28 cellular contexts compared by ENCODE assay signal in genomic region chr13:76048126-76048525, GRCh38.
"Had no signal": no experiment of that assay in that cellular context is flagged by ENCODE, and none has a peak within 500 bp of the region (broad histone marks: within the 10 kb centered on the region; RNA-seq: fewer than 3 reads in every experiment).

No MANE protein-coding gene starts in this region.

- H3K4me1 ChIP-seq: ascending aorta, breast epithelium, colonic mucosa, esophagus squamous epithelium had no signal

- H3K27me3 Mint-ChIP-seq: activated CD4-positive, alpha-beta T cell treated with anti-CD3 and anti-CD28 coated beads, Interleukin-2, amount 10 ng/mL, durations not matched to agents 24 days and 14 days; activated naive CD4-positive, alpha-beta T cell treated with anti-CD3 and anti-CD28 coated beads, Interleukin-2, amount 10 ng/mL, durations not matched to agents 7 days and 5 days; activated naive CD8-positive, alpha-beta T cell treated with anti-CD3 and anti-CD28 coated beads, Interleukin-2, amount 10 ng/mL, durations not matched to agents 7 days and 5 days; brain had no signal

- H3K9me3 ChIP-seq: ascending aorta, breast epithelium, colonic mucosa, esophagus squamous epithelium, gastroesophageal sphincter had no signal

- H3K4me3 ChIP-seq: ascending aorta, breast epithelium, cardiac muscle cell, colonic mucosa, esophagus squamous epithelium, gastroesophageal sphincter had no signal

- H3K36me3 ChIP-seq: ascending aorta, breast epithelium, cardiac muscle cell, colonic mucosa, esophagus squamous epithelium, gastroesophageal sphincter had no signal

- ATAC-seq: activated CD4-positive, alpha-beta T cell treated with anti-CD3 and anti-CD28 coated beads for 36 hours; activated naive CD4-positive, alpha-beta T cell treated with anti-CD3 and anti-CD28 coated beads, Interleukin-2, amount 50 U/mL, for 72 hours; activated T-cell treated with anti-CD3 and anti-CD28 coated beads, Interleukin-2, amount 50 U/mL, for 72 hours; gastroesophageal sphincter had no signal

- H3K27ac ChIP-seq: ascending aorta, breast epithelium, cardiac muscle cell, colonic mucosa, epithelial cell of prostate, esophagus squamous epithelium, gastroesophageal sphincter had no signal

- H3K9me3 Mint-ChIP-seq: activated CD4-positive, alpha-beta memory T cell treated with anti-CD3 and anti-CD28 coated beads, Interleukin-2, amount 10 ng/mL, durations not matched to agents 7 days and 5 days; activated CD4-positive, alpha-beta T cell treated with anti-CD3 and anti-CD28 coated beads, Interleukin-2, amount 10 ng/mL, durations not matched to agents 24 days and 14 days; activated naive CD4-positive, alpha-beta T cell treated with anti-CD3 and anti-CD28 coated beads, Interleukin-2, amount 10 ng/mL, durations not matched to agents 7 days and 5 days; activated naive CD4-positive, alpha-beta T cell treated with anti-CD3 and anti-CD28 coated beads, Interleukin-2, amount 50 U/mL, for 72 hours; activated naive CD8-positive, alpha-beta T cell treated with anti-CD3 and anti-CD28 coated beads, Interleukin-2, amount 10 ng/mL, durations not matched to agents 7 days and 5 days; activated T-cell treated with anti-CD3 and anti-CD28 coated beads, Interleukin-2, amount 50 U/mL, for 24 hours; activated T-cell treated with anti-CD3 and anti-CD28 coated beads, Interleukin-2, amount 50 U/mL, for 72 hours had no signal

- H3K36me3 Mint-ChIP-seq: activated naive CD4-positive, alpha-beta T cell treated with anti-CD3 and anti-CD28 coated beads, Interleukin-2, amount 10 ng/mL, durations not matched to agents 7 days and 5 days; activated naive CD4-positive, alpha-beta T cell treated with anti-CD3 and anti-CD28 coated beads, Interleukin-2, amount 50 U/mL, for 72 hours; activated naive CD8-positive, alpha-beta T cell treated with anti-CD3 and anti-CD28 coated beads, Interleukin-2, amount 10 ng/mL, durations not matched to agents 7 days and 5 days; brain had no signal

- H3K27me3 ChIP-seq: ascending aorta, breast epithelium, cardiac muscle cell, colonic mucosa, esophagus squamous epithelium, gastroesophageal sphincter had no signal

- H3K4me1 Mint-ChIP-seq: activated CD4-positive, alpha-beta memory T cell treated with anti-CD3 and anti-CD28 coated beads, Interleukin-2, amount 10 ng/mL, durations not matched to agents 7 days and 5 days; activated CD4-positive, alpha-beta T cell treated with anti-CD3 and anti-CD28 coated beads for 36 hours; activated CD4-positive, alpha-beta T cell treated with anti-CD3 and anti-CD28 coated beads, Interleukin-2, amount 10 ng/mL, durations not matched to agents 24 days and 14 days; activated naive CD4-positive, alpha-beta T cell treated with anti-CD3 and anti-CD28 coated beads, Interleukin-2, amount 10 ng/mL, durations not matched to agents 7 days and 5 days; activated naive CD8-positive, alpha-beta T cell treated with anti-CD3 and anti-CD28 coated beads, Interleukin-2, amount 10 ng/mL, durations not matched to agents 7 days and 5 days had no signal

- H3K4me3 Mint-ChIP-seq: activated CD4-positive, alpha-beta memory T cell treated with anti-CD3 and anti-CD28 coated beads, Interleukin-2, amount 10 ng/mL, durations not matched to agents 7 days and 5 days; activated CD4-positive, alpha-beta T cell treated with anti-CD3 and anti-CD28 coated beads for 36 hours; activated CD4-positive, alpha-beta T cell treated with anti-CD3 and anti-CD28 coated beads, Interleukin-2, amount 10 ng/mL, durations not matched to agents 24 days and 14 days; activated naive CD4-positive, alpha-beta T cell treated with anti-CD3 and anti-CD28 coated beads, Interleukin-2, amount 10 ng/mL, durations not matched to agents 7 days and 5 days; activated naive CD8-positive, alpha-beta T cell treated with anti-CD3 and anti-CD28 coated beads, Interleukin-2, amount 10 ng/mL, durations not matched to agents 7 days and 5 days; activated T-cell treated with anti-CD3 and anti-CD28 coated beads, Interleukin-2, amount 50 U/mL, for 24 hours; activated T-cell treated with anti-CD3 and anti-CD28 coated beads, Interleukin-2, amount 50 U/mL, for 72 hours; brain had no signal

- DNase-seq: activated CD4-positive, alpha-beta memory T cell treated with anti-CD3 and anti-CD28 coated beads, Interleukin-2, amount 10 ng/mL, durations not matched to agents 7 days and 5 days; activated CD4-positive, alpha-beta T cell treated with anti-CD3 and anti-CD28 coated beads for 36 hours; activated CD4-positive, alpha-beta T cell treated with anti-CD3 and anti-CD28 coated beads, Interleukin-2, amount 10 ng/mL, durations not matched to agents 24 days and 14 days; activated CD4-positive, alpha-beta T cell treated with anti-CD3 and anti-CD28 coated beads, Interleukin-2, amount 50 U/mL, for 4 hours; activated CD4-positive, CD25-positive, alpha-beta regulatory T cell; activated CD4-positive, CD25-positive, alpha-beta regulatory T cell treated with anti-CD3 and anti-CD28 coated beads, Interleukin-2, amount 50 U/mL, for 72 hours; activated CD8-positive, alpha-beta memory T cell treated with anti-CD3 and anti-CD28 coated beads, Interleukin-2, amount 50 U/mL, for 48 hours; activated gamma-delta T cell; activated naive CD4-positive, alpha-beta T cell; activated naive CD4-positive, alpha-beta T cell treated with anti-CD3 and anti-CD28 coated beads, Interleukin-2, amount 10 ng/mL, durations not matched to agents 7 days and 5 days; activated naive CD8-positive, alpha-beta T cell treated with anti-CD3 and anti-CD28 coated beads, Interleukin-2, amount 10 ng/mL, durations not matched to agents 7 days and 5 days; activated T-cell treated with anti-CD3 and anti-CD28 coated beads for 4 hours; activated T-cell treated with anti-CD3 and anti-CD28 coated beads, Interleukin-2, amount 50 U/mL, for 24 hours; activated T-cell treated with anti-CD3 and anti-CD28 coated beads, Interleukin-2, amount 50 U/mL, for 72 hours; central memory CD4-positive, alpha-beta T cell; cerebellar nuclear complex; colonic mucosa; effector CD8-positive, alpha-beta T cell; esophagus squamous epithelium; foreskin melanocyte; T-helper 2 cell had no signal

- H3K27ac Mint-ChIP-seq: activated CD4-positive, alpha-beta memory T cell treated with anti-CD3 and anti-CD28 coated beads, Interleukin-2, amount 10 ng/mL, durations not matched to agents 7 days and 5 days; activated CD4-positive, alpha-beta T cell treated with anti-CD3 and anti-CD28 coated beads for 36 hours; activated CD4-positive, alpha-beta T cell treated with anti-CD3 and anti-CD28 coated beads, Interleukin-2, amount 10 ng/mL, durations not matched to agents 24 days and 14 days; activated naive CD4-positive, alpha-beta T cell treated with anti-CD3 and anti-CD28 coated beads, Interleukin-2, amount 10 ng/mL, durations not matched to agents 7 days and 5 days; activated naive CD4-positive, alpha-beta T cell treated with anti-CD3 and anti-CD28 coated beads, Interleukin-2, amount 50 U/mL, for 72 hours; activated naive CD8-positive, alpha-beta T cell treated with anti-CD3 and anti-CD28 coated beads, Interleukin-2, amount 10 ng/mL, durations not matched to agents 7 days and 5 days; activated T-cell treated with anti-CD3 and anti-CD28 coated beads, Interleukin-2, amount 50 U/mL, for 24 hours; activated T-cell treated with anti-CD3 and anti-CD28 coated beads, Interleukin-2, amount 50 U/mL, for 72 hours had no signal
